ENCODE assay signal across 16 cellular contexts in genomic region chr12:6110006-6110405, GRCh38. TPM values are rescaled to one million over a fixed set of nuclear protein-coding genes. Genes with fewer than 3 reads are reported as not detected.
A peak's percentile ranks its signal among the peaks of the same experiment; 100 is the strongest.
DNase-seq lines count a peak whose midpoint lies in the region; ATAC-seq lines count a peak whose summit lies in the region.
"Had no signal": no experiment of that assay in that cellular context is flagged by ENCODE, and none has a peak within 500 bp of the region (broad histone marks: within the 10 kb centered on the region; RNA-seq: fewer than 3 reads in every experiment).

No MANE protein-coding gene starts in this region.

- ATAC-seq in HG02870 (IDR thresholded peaks at IDR 0.05; ENCODE audit: unreplicated experiment) = no peak
- ATAC-seq in HG03571 (IDR thresholded peaks at IDR 0.05; ENCODE audit: unreplicated experiment) = no peak

- DNase-seq in Daoy (ENCODE audit: low read depth) = peak; percentile 37
- peak; percentile 92 for DNase-seq in NCI-H226
- peak; percentile 11 for DNase-seq in dermis blood vessel endothelial cell
- peak; percentile 47 for DNase-seq in islet precursor cell
- DNase-seq in NCI-H82 (lab: John Stamatoyannopoulos, UW) = no peak
- DNase-seq in mucosa of gallbladder (ENCODE audit: low spot score) = no peak
- DNase-seq: BE2C; CD4-positive, CD25-positive, alpha-beta regulatory T cell; DMS153; GF-D8; Karpas-422; NCI-H1092 treated with DMSO at 0.1 percent for 48 hours; NCI-H510A had no signal

RNA-seq across cellular contexts. Expression of gene VWF, which starts 14.5 kb away (rescaled TPM):
- total RNA-seq in Daoy (2014; rRNA removed; shearing (Covaris generic)) = 0.06 TPM in 1 of 2 replicates, not detected in the other
- total RNA-seq in dermis blood vessel endothelial cell = 3,052 and 3,683 TPM in 2 replicates
- 97.3 TPM for total RNA-seq in mucosa of gallbladder
- total RNA-seq: HT-29 had no signal

Comparison
In these comparisons a context has a peak if more than half of its experiments do, and no peak if none do; other contexts are left out.
1. DNase-seq: peak in Daoy (single experiment), NCI-H226 (single experiment), dermis blood vessel endothelial cell (single experiment) and islet precursor cell (single experiment); none in NCI-H82 (single experiment) and mucosa of gallbladder (single experiment).
2. RNA of gene VWF, which starts 14.5 kb away (total RNA-seq): 3,052 to 3,683 TPM in dermis blood vessel endothelial cell and 97.3 TPM in mucosa of gallbladder (single experiment); 0.06 TPM in Daoy; every median in the first group is over 10 times any median in the second.